In the genomic region with DNA sequence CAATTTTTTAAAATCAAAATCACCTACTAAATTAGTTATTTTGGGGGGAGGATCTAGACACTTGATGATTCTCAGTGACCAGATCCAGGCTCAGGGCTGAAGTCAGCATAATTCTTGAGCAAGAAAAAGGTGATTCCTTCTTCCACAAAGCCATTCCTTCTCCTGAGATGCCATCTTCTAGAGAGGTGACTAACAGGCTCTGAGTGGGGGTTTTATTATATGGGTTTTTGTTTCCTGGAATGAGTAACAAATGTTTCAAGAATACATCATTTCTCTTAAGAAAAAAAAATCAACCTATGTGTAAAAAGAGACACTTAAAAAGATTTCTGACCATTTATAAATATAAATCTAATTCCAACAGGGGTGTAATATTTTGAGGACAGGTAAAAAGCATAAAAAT, we compare ENCODE assay signal across 16 cellular contexts.
DNase-seq lines count a peak whose midpoint lies in the region; ATAC-seq, FAIRE-seq and TF ChIP-seq lines count a peak whose summit lies in the region.
"Had no signal": no experiment of that assay in that cellular context is flagged by ENCODE, and none has a peak within 500 bp of the region (broad histone marks: within the 10 kb centered on the region; RNA-seq: fewer than 3 reads in every experiment).

No MANE protein-coding gene starts in this region.

- H3K36me3 ChIP-seq in GM12878 (ENCODE audit: control insufficient read depth in 2 of 2, insufficient read depth in 2 of 2, low read length in 1 of 2) = peaks cover 1 to 9% of the 10 kb centered on the region in 2 experiments; a peak in 3 of 4 replicates
- H3K36me3 ChIP-seq: adrenal gland, vagina had no signal

- SMC1A ChIA-PET in GM12878 (lab: Charles Lee; ENCODE audit: uncharacterized antibody, unreplicated experiment) = interaction anchor here (2.6 kb wide), 1 partner anchor 16 kb away, joined by 12 read pairs; no protein-coding TSS in a partner anchor

- H3K4me1 Mint-ChIP-seq in activated T-cell treated with anti-CD3 and anti-CD28 coated beads, Interleukin-2, amount 50 U/mL, for 24 hours (ENCODE audit: low read depth) = peaks cover 87% of the 10 kb centered on the region

- H3K27ac ChIP-seq in GM12878 (ENCODE audit: control insufficient read depth, insufficient read depth) = no peak overlapping the region
- H3K27ac ChIP-seq: adrenal gland, SK-N-MC, vagina had no signal

- no peak overlapping the region for H3K4me2 ChIP-seq in GM12878 (ENCODE audit: control insufficient read depth, insufficient read depth)

- no peak overlapping the region for H2AFZ ChIP-seq in GM12878 (ENCODE audit: control insufficient read depth, low read depth, low read length)

- no peak for TF ChIP-seq CTCF in GM12878 (IDR thresholded peaks at IDR 0.05 in 2 of 3, conservative IDR thresholded peaks at IDR 0.05 in 1 of 3; ENCODE audit: control insufficient read depth in 2 of 3, extremely low read depth in 1 of 3, insufficient read depth in 1 of 3, low read depth in 3 of 3, low read length in 3 of 3)

- no peak for TF ChIP-seq EP300 in GM12878 (IDR thresholded peaks at IDR 0.05; ENCODE audit: borderline replicate concordance in 1 of 2, control insufficient read depth in 1 of 2, low read depth in 2 of 2, low read length in 2 of 2)

- no peaks in the 10 kb centered on the region for H3K79me2 ChIP-seq in GM12878 (ENCODE audit: control insufficient read depth, insufficient read depth, low read length)

- CTCF ChIA-PET in GM12878 (lab: Yijun Ruan, JAX) = interaction anchor here (1.4 to 2.7 kb wide), 3 partner anchors 153 to 207 kb away, joined by 6 to 28 read pairs (median 9); a partner anchor contains a TSS

- peak overlapping the region; percentile 18 for H3K4me3 Mint-ChIP-seq in activated T-cell treated with anti-CD3 and anti-CD28 coated beads, Interleukin-2, amount 50 U/mL, for 24 hours

- no peaks in the 10 kb centered on the region for H4K20me1 ChIP-seq in GM12878 (ENCODE audit: control insufficient read depth, insufficient read depth)

- no peak overlapping the region for H3K4me3 ChIP-seq in GM12878
- H3K4me3 ChIP-seq: adrenal gland, SK-N-MC, vagina had no signal

- TF ChIP-seq POLR2A in GM12878 (IDR thresholded peaks at IDR 0.05; ENCODE audit: low read depth, low read length) = no peak

- RAD21 ChIA-PET in GM12878 (lab: Charles Lee; ENCODE audit: unreplicated experiment) = no interaction called here

- no peaks in the 10 kb centered on the region for H3K27me3 Mint-ChIP-seq in activated T-cell treated with anti-CD3 and anti-CD28 coated beads, Interleukin-2, amount 50 U/mL, for 24 hours

- ATAC-seq in GM12878 (peak; percentile 12; the same call in 1 of the 3 replicates), GM18907 (IDR thresholded peaks at IDR 0.05; ENCODE audit: unreplicated experiment) (no peak)

- POLR2A ChIA-PET in GM12878 (lab: Charles Lee) = no interaction called here

- H3K9me3 Mint-ChIP-seq in activated T-cell treated with anti-CD3 and anti-CD28 coated beads, Interleukin-2, amount 50 U/mL, for 24 hours = no peaks in the 10 kb centered on the region

- intact Hi-C loops in GM12878 (cut with micrococcal nuclease; ENCODE audit: unreplicated experiment) = loop anchor here (5.0 kb wide), 1 partner anchor 74 kb away; no protein-coding TSS in a partner anchor

- TF ChIP-seq RAD21 in GM12878 (IDR thresholded peaks at IDR 0.05; ENCODE audit: insufficient read depth, low read depth, low read length) = no peak

- H3K27me3 ChIP-seq in GM12878 (replicated peaks in 1 of 2; ENCODE audit: control insufficient read depth in 2 of 2, insufficient read depth in 2 of 2, low read length in 1 of 2) = no peaks in the 10 kb centered on the region
- H3K27me3 ChIP-seq: adrenal gland, vagina had no signal

- H3K36me3 Mint-ChIP-seq in activated T-cell treated with anti-CD3 and anti-CD28 coated beads, Interleukin-2, amount 50 U/mL, for 24 hours (ENCODE audit: low read depth) = peaks cover 97% of the 10 kb centered on the region

- BruUV-seq in GM12878 (replicated peaks; lab: Mats Ljungman, UMichigan) = no TSS peak

- peak overlapping the region; percentile 82 for H3K27ac Mint-ChIP-seq in activated T-cell treated with anti-CD3 and anti-CD28 coated beads, Interleukin-2, amount 50 U/mL, for 24 hours

- no peak overlapping the region for H3K9ac ChIP-seq in GM12878 (ENCODE audit: control insufficient read depth, insufficient read depth, low read length)

- peaks cover 41% of the 10 kb centered on the region for H3K4me1 ChIP-seq in GM12878 (ENCODE audit: control insufficient read depth, insufficient read depth, low read length)
- H3K4me1 ChIP-seq: adrenal gland had no signal

- no peaks in the 10 kb centered on the region for H3K9me3 ChIP-seq in GM12878 (replicated peaks; ENCODE audit: control insufficient read depth, insufficient read depth, low read length)
- H3K9me3 ChIP-seq: adrenal gland, vagina had no signal

- in situ Hi-C loops in GM12878 (cut with MboI) = no loop called here

- no peak for FAIRE-seq in GM12878 (lab: Jason Lieb, UNC)

- DNase-seq in activated T-cell treated with anti-CD3 and anti-CD28 coated beads, Interleukin-2, amount 50 U/mL, for 24 hours = no peak
- no peak for DNase-seq in activated T-cell treated with anti-CD3 and anti-CD28 coated beads, Interleukin-2, amount 50 U/mL, for 48 hours
- DNase-seq in NCI-H226 = peak; percentile 24
- no peak for DNase-seq in GM12878 (ENCODE audit: low read depth, low spot score)
- peak; percentile 83 for DNase-seq in renal cortical epithelial cell (ENCODE audit: low read depth)
- no peak for DNase-seq in NCI-H446 (lab: John Stamatoyannopoulos, UW)
- DNase-seq in putamen (ENCODE audit: low spot score) = no peak
- DNase-seq: adrenal gland, AML-193, hypothalamus, mesendoderm, NCI-H1694, NCI-H774 had no signal

TF ChIP-seq in GM12878, 131 proteins besides CTCF, POLR2A, EP300 and RAD21:
- peak; percentile 56 for TF ChIP-seq JUNB (IDR thresholded peaks at IDR 0.05)
- TF ChIP-seq CREB1 (IDR thresholded peaks at IDR 0.05; ENCODE audit: low read depth) = no peak

Comparison
In these comparisons a context has a peak if more than half of its experiments do, and no peak if none do; other contexts are left out.
1. DNase-seq: peak in NCI-H226 (single experiment) and renal cortical epithelial cell (single experiment); none in activated T-cell treated with anti-CD3 and anti-CD28 coated beads, Interleukin-2, amount 50 U/mL, for 24 hours (single experiment), activated T-cell treated with anti-CD3 and anti-CD28 coated beads, Interleukin-2, amount 50 U/mL, for 48 hours (0 of 2), GM12878 (single experiment), NCI-H446 (0 of 2) and putamen (single experiment).